Comparison of ENCODE assay signal across 12 cellular contexts in the genomic region with DNA sequence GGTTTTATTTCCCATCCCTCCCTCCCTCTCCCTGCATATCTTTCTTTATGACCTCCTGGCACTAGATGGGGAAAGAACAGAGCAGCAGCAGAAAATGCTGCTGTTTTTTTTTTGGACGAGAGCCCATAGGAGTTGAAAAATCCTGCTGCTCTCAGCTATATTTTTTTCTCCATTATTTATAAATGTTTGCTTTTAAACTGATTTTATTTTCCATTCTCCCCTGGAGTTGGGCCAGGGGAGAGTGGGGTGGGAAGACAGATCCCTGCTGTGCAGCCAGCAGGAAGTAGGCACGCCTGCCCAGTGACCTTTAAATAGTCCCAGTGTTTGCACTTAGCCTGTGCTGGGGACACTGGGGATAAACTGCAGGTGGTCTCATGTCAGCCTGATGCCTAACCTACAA. TPM values are rescaled to one million over a fixed set of nuclear protein-coding genes. Genes with fewer than 3 reads are reported as not detected.
A peak's percentile ranks its signal among the peaks of the same experiment; 100 is the strongest.
DNase-seq lines count a peak whose midpoint lies in the region; ATAC-seq and TF ChIP-seq lines count a peak whose summit lies in the region.
"Had no signal": no experiment of that assay in that cellular context is flagged by ENCODE, and none has a peak within 500 bp of the region (broad histone marks: within the 10 kb centered on the region; RNA-seq: fewer than 3 reads in every experiment).

No MANE protein-coding gene starts in this region.

- no peak for TF ChIP-seq CTCF in breast epithelium (IDR thresholded peaks at IDR 0.05)
- TF ChIP-seq CTCF in mammary epithelial cell (conservative IDR thresholded peaks at IDR 0.05 in 1 of 2, IDR thresholded peaks at IDR 0.05 in 1 of 2; ENCODE audit: extremely low read depth in 1 of 2, insufficient read depth in 1 of 2, low read depth in 1 of 2, low read length in 2 of 2), result no peak
- no peak for TF ChIP-seq CTCF in nephron (IDR thresholded peaks at IDR 0.05; ENCODE audit: unreplicated experiment in 3 of 3)
- TF ChIP-seq CTCF in vagina (IDR thresholded peaks at IDR 0.05), result no peak

- no peak overlapping the region for H3K4me3 ChIP-seq in breast epithelium
- H3K4me3 ChIP-seq in mammary epithelial cell (replicated peaks in 1 of 3; ENCODE audit: insufficient read depth in 1 of 3, low read depth in 2 of 3, low read length in 3 of 3), result no peak overlapping the region
- no peak overlapping the region for H3K4me3 ChIP-seq in vagina

- peaks cover 22% of the 10 kb centered on the region for H3K4me1 Mint-ChIP-seq in nephron

- no peak overlapping the region for H3K4me3 Mint-ChIP-seq in nephron

- DNase-seq in breast epithelium (ENCODE audit: low spot score in 2 of 2) (no peak), mammary epithelial cell (no peak), fibroblast of peridontal ligament (ENCODE audit: extremely low read depth) (peak; percentile 39), vagina (ENCODE audit: extremely low spot score in 2 of 2) (no peak), NCI-H446 (lab: John Stamatoyannopoulos, UW) (no peak)
- no peak for DNase-seq in stimulated activated naive CD8-positive, alpha-beta T cell treated with anti-CD3 and anti-CD28 coated beads, Interleukin-15, Interleukin-2, amounts not matched to agents 100 U/mL and 50 U/mL, for 24 hours
- DNase-seq: activated CD4-positive, alpha-beta T cell treated with anti-CD3 and anti-CD28 coated beads, Interleukin-2, amount 50 U/mL, for 48 hours; GOT3; Karpas-422; NCI-H446 treated with DMSO at 0.1 percent for 48 hours had no signal

- H3K79me2 ChIP-seq in mammary epithelial cell (ENCODE audit: insufficient read depth, low read length), result peaks cover 16% of the 10 kb centered on the region

- peaks cover 81% of the 10 kb centered on the region for H3K36me3 Mint-ChIP-seq in nephron (ENCODE audit: low read depth)

- TF ChIP-seq POLR2A in breast epithelium (IDR thresholded peaks at IDR 0.05) (no peak), vagina (IDR thresholded peaks at IDR 0.05) (no peak)

- peak overlapping the region; percentile 84 to 93 (median 85) for H3K27ac Mint-ChIP-seq in nephron

- ATAC-seq in stimulated activated naive CD8-positive, alpha-beta T cell treated with anti-CD3 and anti-CD28 coated beads, Interleukin-15, Interleukin-2, amounts not matched to agents 100 U/mL and 50 U/mL, for 24 hours, result no peak
- ATAC-seq in HG03354 (IDR thresholded peaks at IDR 0.05; ENCODE audit: poor library complexity, severe bottlenecking, unreplicated experiment), result no peak

- H3K4me2 ChIP-seq in mammary epithelial cell (ENCODE audit: insufficient read depth, low read depth, low read length), result no peak overlapping the region

- WGBS in mammary epithelial cell (ENCODE audit: low coverage, missing lambda C conversion rate), result 82% methylated on average over 2 of the region's 2 CpGs

- CTCF ChIA-PET in mammary epithelial cell (lab: Charles Lee; ENCODE audit: low non-redundant PET), result no interaction called here

- no peaks in the 10 kb centered on the region for H3K36me3 ChIP-seq in breast epithelium
- peaks cover 19% of the 10 kb centered on the region for H3K36me3 ChIP-seq in mammary epithelial cell (ENCODE audit: insufficient read depth, low read length)
- H3K36me3 ChIP-seq in vagina, result peaks cover 3 to 41% of the 10 kb centered on the region in 2 donors

- no TSS peak for BruUV-seq in mammary epithelial cell (replicated peaks; lab: Mats Ljungman, UMichigan)

- no peaks in the 10 kb centered on the region for H3K27me3 Mint-ChIP-seq in nephron (ENCODE audit: low read depth)

- intact Hi-C loops in breast epithelium (cut with DNase I; ENCODE audit: low total_unique reads) (no loop called here), mammary epithelial cell (cut with micrococcal nuclease) (no loop called here), vagina (cut with DNase I) (no loop called here)

- H3K27ac ChIP-seq in breast epithelium, result peak overlapping the region; percentile 37 to 60
- no peak overlapping the region for H3K27ac ChIP-seq in mammary epithelial cell (ENCODE audit: insufficient read depth, low read depth, low read length)
- peak overlapping the region; percentile 63 for H3K27ac ChIP-seq in vagina

- no peak overlapping the region for H3K9ac ChIP-seq in mammary epithelial cell (ENCODE audit: insufficient read depth, low read length)

- dilution Hi-C loops in mammary epithelial cell (cut with HindIII; ENCODE audit: low sequenced_read_pairs), result no loop called here

- H3K27me3 ChIP-seq in breast epithelium (no peaks in the 10 kb centered on the region), mammary epithelial cell (ENCODE audit: insufficient read depth, low read length) (no peaks in the 10 kb centered on the region), vagina (no peaks in the 10 kb centered on the region)

- no peak overlapping the region for H2AFZ ChIP-seq in mammary epithelial cell (ENCODE audit: low read depth, low read length)

- H3K9me3 ChIP-seq in breast epithelium (no peaks in the 10 kb centered on the region), mammary epithelial cell (replicated peaks; ENCODE audit: insufficient read depth, low read length) (no peaks in the 10 kb centered on the region), vagina (no peaks in the 10 kb centered on the region)

- no peaks in the 10 kb centered on the region for H4K20me1 ChIP-seq in mammary epithelial cell (ENCODE audit: insufficient read depth, low read length)

- in situ Hi-C loops in mammary epithelial cell (cut with MboI; ENCODE audit: low sequenced_read_pairs in 2 of 2), result loop anchor here in 1 of 2 donors (5.0 kb wide), 1 partner anchor 79 kb away; no protein-coding TSS in a partner anchor

- H3K4me1 ChIP-seq in breast epithelium, result no peaks in the 10 kb centered on the region
- no peaks in the 10 kb centered on the region for H3K4me1 ChIP-seq in mammary epithelial cell (ENCODE audit: insufficient read depth, low read length)
- H3K4me1 ChIP-seq in vagina, result peaks cover 31% of the 10 kb centered on the region

- no peaks in the 10 kb centered on the region for H3K9me3 Mint-ChIP-seq in nephron

RNA-seq across cellular contexts. Expression of a gene that starts 17.4 kb away (rescaled TPM):
- total RNA-seq in breast epithelium (10 to 100 TPM; 39.3 to 70.4 (median 42.2) TPM), mammary epithelial cell (10 to 100 TPM; 47.3 to 56.6 TPM), vagina (35.1 TPM)
- polyA plus RNA-seq in mammary epithelial cell, result 30.7 TPM
- 73.0 TPM for polyA minus RNA-seq in mammary epithelial cell

RNA-seq across cellular contexts. Expression of a gene that starts 37.5 kb away (rescaled TPM):
- total RNA-seq in breast epithelium (1 to 10 TPM; 1.6 to 7.8 (median 4.9) TPM), mammary epithelial cell (under 1 TPM; 0.67 to 0.68 TPM), vagina (3.9 TPM)
- 0.57 TPM for polyA plus RNA-seq in mammary epithelial cell
- not detected for polyA minus RNA-seq in mammary epithelial cell
